1 cellular context compared by ENCODE assay signal in genomic region chr21:42651515-42652401, GRCh38.
TF ChIP-seq lines count a peak whose summit lies in the region.

No MANE protein-coding gene starts in this region.

TF ChIP-seq in H1, 55 proteins besides CTCF, POLR2A, EP300 and RAD21 (continued from another document):
- no peak for TF ChIP-seq RBBP5 (IDR thresholded peaks at IDR 0.05; ENCODE audit: borderline replicate concordance, low read depth, low read length)
- TF ChIP-seq ATF2 (IDR thresholded peaks at IDR 0.05; ENCODE audit: low read length), result no peak
- no peak for TF ChIP-seq SIN3A (conservative IDR thresholded peaks at IDR 0.05 in 1 of 2, IDR thresholded peaks at IDR 0.05 in 1 of 2; ENCODE audit: low read depth in 1 of 2, low read length in 2 of 2)
- TF ChIP-seq TCF12 (IDR thresholded peaks at IDR 0.05; ENCODE audit: low read depth, low read length), result no peak
- no peak for TF ChIP-seq SP4 (IDR thresholded peaks at IDR 0.05; ENCODE audit: low read length)
- no peak for TF ChIP-seq POLR2AphosphoS5 (IDR thresholded peaks at IDR 0.05; ENCODE audit: low read depth, low read length)
- no peak for TF ChIP-seq TEAD4 (IDR thresholded peaks at IDR 0.05; ENCODE audit: low read depth, low read length)
- no peak for TF ChIP-seq PHF8 (conservative IDR thresholded peaks at IDR 0.05; ENCODE audit: low read depth, low read length)
- TF ChIP-seq NANOG (IDR thresholded peaks at IDR 0.05; ENCODE audit: insufficient read depth, low read depth, low read length, poor library complexity, severe bottlenecking), result no peak
- no peak for TF ChIP-seq FOSL1 (IDR thresholded peaks at IDR 0.05; ENCODE audit: insufficient read depth, low read depth, low read length)
TF ChIP-seq in H1: peak in this region for 0.
